Comparison of ENCODE assay signal across 8 cellular contexts in genomic region chr1:2049517-2050481, GRCh38. TPM values are rescaled to one million over a fixed set of nuclear protein-coding genes. Genes with fewer than 3 reads are reported as not detected.
A peak's percentile ranks its signal among the peaks of the same experiment; 100 is the strongest.
DNase-seq lines count a peak whose midpoint lies in the region; ATAC-seq, FAIRE-seq and TF ChIP-seq lines count a peak whose summit lies in the region.

Gene PRKCZ (plus strand): TSS chr1:2050411. CDS start chr1:2050631, 220 bp downstream.

- H3K4me3 Mint-ChIP-seq in activated naive CD8-positive, alpha-beta T cell treated with anti-CD3 and anti-CD28 coated beads for 36 hours = peak within 1 kb of the TSS; percentile 80

- peak; percentile 59 for DNase-seq in GM18507 (ENCODE audit: extremely low spot score, insufficient read length, low read depth)
- DNase-seq in HuH-7 (ENCODE audit: low spot score) = peak; percentile 94
- DNase-seq in activated naive CD8-positive, alpha-beta T cell treated with anti-CD3 and anti-CD28 coated beads for 36 hours = peak; percentile 97
- DNase-seq in hepatocyte (ENCODE audit: low spot score) = peak; percentile 97
- no peak for DNase-seq in putamen (ENCODE audit: low spot score)

- peak within 1 kb of the TSS; percentile 98 for H3K27ac ChIP-seq in hepatocyte

- H3K9ac ChIP-seq in skeletal muscle satellite cell (ENCODE audit: low read depth, low read length) = no peak within 1 kb of the TSS

- peaks cover 16% of the 10 kb centered on the region for H3K4me1 Mint-ChIP-seq in activated naive CD8-positive, alpha-beta T cell treated with anti-CD3 and anti-CD28 coated beads for 36 hours

- H3K27ac Mint-ChIP-seq in activated naive CD8-positive, alpha-beta T cell treated with anti-CD3 and anti-CD28 coated beads for 36 hours = no peak within 1 kb of the TSS

- FAIRE-seq in GM18507 (lab: Jason Lieb, UNC) = no peak

- H3K9me3 ChIP-seq in hepatocyte (ENCODE audit: low read depth) = no peaks in the 10 kb centered on the region
- H3K9me3 ChIP-seq in skeletal muscle satellite cell (replicated peaks; ENCODE audit: low read length) = no peaks in the 10 kb centered on the region

- peak; percentile 73 for ATAC-seq in SK-N-SH treated with all-trans-retinoic acid at 6 μM for 48 hours
- no peak for ATAC-seq in GM19035 (IDR thresholded peaks at IDR 0.05; ENCODE audit: unreplicated experiment)

- peaks cover 16% of the 10 kb centered on the region for H4K20me1 ChIP-seq in hepatocyte (ENCODE audit: insufficient read depth, poor library complexity, severe bottlenecking)

- H3K27me3 Mint-ChIP-seq in activated naive CD8-positive, alpha-beta T cell treated with anti-CD3 and anti-CD28 coated beads for 36 hours = peaks cover 21% of the 10 kb centered on the region

- 4% methylated on average over 30 of the region's 98 CpGs for WGBS in hepatocyte (ENCODE audit: low lambda C conversion rate, missing lambda C conversion rate)

- H3K36me3 ChIP-seq in hepatocyte (replicated peaks; ENCODE audit: insufficient read depth, low read depth) (no peaks in the 10 kb centered on the region), skeletal muscle satellite cell (ENCODE audit: insufficient read depth, low read length) (no peaks in the 10 kb centered on the region)

- H3K4me2 ChIP-seq in hepatocyte = peak within 1 kb of the TSS; percentile 89
- peak within 1 kb of the TSS; percentile 41 for H3K4me2 ChIP-seq in skeletal muscle satellite cell (ENCODE audit: low read length)

- no peaks in the 10 kb centered on the region for H3K9me2 ChIP-seq in hepatocyte (replicated peaks; ENCODE audit: insufficient read depth)

- TF ChIP-seq CTCF in hepatocyte (IDR thresholded peaks at IDR 0.05; ENCODE audit: poor library complexity) = peak; percentile 31

- H3K36me3 Mint-ChIP-seq in activated naive CD8-positive, alpha-beta T cell treated with anti-CD3 and anti-CD28 coated beads for 36 hours = no peaks in the 10 kb centered on the region

- H3K4me3 ChIP-seq in hepatocyte (peak within 1 kb of the TSS; percentile 85), skeletal muscle satellite cell (ENCODE audit: low read length) (no peak within 1 kb of the TSS)

- peak within 1 kb of the TSS; percentile 91 for H2AFZ ChIP-seq in hepatocyte

- H3K9me3 Mint-ChIP-seq in activated naive CD8-positive, alpha-beta T cell treated with anti-CD3 and anti-CD28 coated beads for 36 hours = no peaks in the 10 kb centered on the region

- H3K27me3 ChIP-seq in hepatocyte (peaks cover 3% of the 10 kb centered on the region), skeletal muscle satellite cell (ENCODE audit: control insufficient read depth, insufficient read depth, low read length) (peaks cover 62% of the 10 kb centered on the region)

- H3K4me1 ChIP-seq in hepatocyte (ENCODE audit: insufficient read depth) = peaks cover 28% of the 10 kb centered on the region
- no peaks in the 10 kb centered on the region for H3K4me1 ChIP-seq in skeletal muscle satellite cell (ENCODE audit: control insufficient read depth, insufficient read depth, low read length)

- H3K79me2 ChIP-seq in hepatocyte = peaks cover 37% of the 10 kb centered on the region

TF ChIP-seq in SK-N-SH treated with all-trans-retinoic acid at 6 μM for 48 hours, 23 proteins besides CTCF, POLR2A, EP300 and RAD21:
- TF ChIP-seq, protein P1, sequence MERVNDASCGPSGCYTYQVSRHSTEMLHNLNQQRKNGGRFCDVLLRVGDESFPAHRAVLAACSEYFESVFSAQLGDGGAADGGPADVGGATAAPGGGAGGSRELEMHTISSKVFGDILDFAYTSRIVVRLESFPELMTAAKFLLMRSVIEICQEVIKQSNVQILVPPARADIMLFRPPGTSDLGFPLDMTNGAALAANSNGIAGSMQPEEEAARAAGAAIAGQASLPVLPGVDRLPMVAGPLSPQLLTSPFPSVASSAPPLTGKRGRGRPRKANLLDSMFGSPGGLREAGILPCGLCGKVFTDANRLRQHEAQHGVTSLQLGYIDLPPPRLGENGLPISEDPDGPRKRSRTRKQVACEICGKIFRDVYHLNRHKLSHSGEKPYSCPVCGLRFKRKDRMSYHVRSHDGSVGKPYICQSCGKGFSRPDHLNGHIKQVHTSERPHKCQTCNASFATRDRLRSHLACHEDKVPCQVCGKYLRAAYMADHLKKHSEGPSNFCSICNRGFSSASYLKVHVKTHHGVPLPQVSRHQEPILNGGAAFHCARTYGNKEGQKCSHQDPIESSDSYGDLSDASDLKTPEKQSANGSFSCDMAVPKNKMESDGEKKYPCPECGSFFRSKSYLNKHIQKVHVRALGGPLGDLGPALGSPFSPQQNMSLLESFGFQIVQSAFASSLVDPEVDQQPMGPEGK (CRISPR knock-in tag; IDR thresholded peaks at IDR 0.05; ENCODE audit: borderline replicate concordance) = no peak
- TF ChIP-seq ZNF565 (CRISPR knock-in tag; conservative IDR thresholded peaks at IDR 0.05; ENCODE audit: low read depth) (no peak), TCF4 (CRISPR knock-in tag; IDR thresholded peaks at IDR 0.05; ENCODE audit: borderline replicate concordance) (no peak), ZNF8 (CRISPR knock-in tag; IDR thresholded peaks at IDR 0.05) (no peak), SNAI2 (CRISPR knock-in tag; IDR thresholded peaks at IDR 0.05) (no peak), ARNTL (CRISPR knock-in tag; IDR thresholded peaks at IDR 0.05; ENCODE audit: borderline replicate concordance, low read depth) (no peak), TOX (CRISPR knock-in tag; IDR thresholded peaks at IDR 0.05; ENCODE audit: borderline replicate concordance) (no peak), CSDC2 (CRISPR knock-in tag; IDR thresholded peaks at IDR 0.05) (no peak), PPARA (CRISPR knock-in tag; IDR thresholded peaks at IDR 0.05; ENCODE audit: borderline replicate concordance) (no peak), ESRRG (CRISPR knock-in tag; IDR thresholded peaks at IDR 0.05) (no peak), ISL1 (CRISPR knock-in tag; IDR thresholded peaks at IDR 0.05) (no peak), ZFP3 (CRISPR knock-in tag; IDR thresholded peaks at IDR 0.05) (no peak)
- TF ChIP-seq, protein P2, sequence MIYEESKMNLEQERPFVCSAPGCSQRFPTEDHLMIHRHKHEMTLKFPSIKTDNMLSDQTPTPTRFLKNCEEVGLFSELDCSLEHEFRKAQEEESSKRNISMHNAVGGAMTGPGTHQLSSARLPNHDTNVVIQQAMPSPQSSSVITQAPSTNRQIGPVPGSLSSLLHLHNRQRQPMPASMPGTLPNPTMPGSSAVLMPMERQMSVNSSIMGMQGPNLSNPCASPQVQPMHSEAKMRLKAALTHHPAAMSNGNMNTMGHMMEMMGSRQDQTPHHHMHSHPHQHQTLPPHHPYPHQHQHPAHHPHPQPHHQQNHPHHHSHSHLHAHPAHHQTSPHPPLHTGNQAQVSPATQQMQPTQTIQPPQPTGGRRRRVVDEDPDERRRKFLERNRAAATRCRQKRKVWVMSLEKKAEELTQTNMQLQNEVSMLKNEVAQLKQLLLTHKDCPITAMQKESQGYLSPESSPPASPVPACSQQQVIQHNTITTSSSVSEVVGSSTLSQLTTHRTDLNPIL (CRISPR knock-in tag; IDR thresholded peaks at IDR 0.05; ENCODE audit: low read depth) = no peak
- TF ChIP-seq, protein P3, sequence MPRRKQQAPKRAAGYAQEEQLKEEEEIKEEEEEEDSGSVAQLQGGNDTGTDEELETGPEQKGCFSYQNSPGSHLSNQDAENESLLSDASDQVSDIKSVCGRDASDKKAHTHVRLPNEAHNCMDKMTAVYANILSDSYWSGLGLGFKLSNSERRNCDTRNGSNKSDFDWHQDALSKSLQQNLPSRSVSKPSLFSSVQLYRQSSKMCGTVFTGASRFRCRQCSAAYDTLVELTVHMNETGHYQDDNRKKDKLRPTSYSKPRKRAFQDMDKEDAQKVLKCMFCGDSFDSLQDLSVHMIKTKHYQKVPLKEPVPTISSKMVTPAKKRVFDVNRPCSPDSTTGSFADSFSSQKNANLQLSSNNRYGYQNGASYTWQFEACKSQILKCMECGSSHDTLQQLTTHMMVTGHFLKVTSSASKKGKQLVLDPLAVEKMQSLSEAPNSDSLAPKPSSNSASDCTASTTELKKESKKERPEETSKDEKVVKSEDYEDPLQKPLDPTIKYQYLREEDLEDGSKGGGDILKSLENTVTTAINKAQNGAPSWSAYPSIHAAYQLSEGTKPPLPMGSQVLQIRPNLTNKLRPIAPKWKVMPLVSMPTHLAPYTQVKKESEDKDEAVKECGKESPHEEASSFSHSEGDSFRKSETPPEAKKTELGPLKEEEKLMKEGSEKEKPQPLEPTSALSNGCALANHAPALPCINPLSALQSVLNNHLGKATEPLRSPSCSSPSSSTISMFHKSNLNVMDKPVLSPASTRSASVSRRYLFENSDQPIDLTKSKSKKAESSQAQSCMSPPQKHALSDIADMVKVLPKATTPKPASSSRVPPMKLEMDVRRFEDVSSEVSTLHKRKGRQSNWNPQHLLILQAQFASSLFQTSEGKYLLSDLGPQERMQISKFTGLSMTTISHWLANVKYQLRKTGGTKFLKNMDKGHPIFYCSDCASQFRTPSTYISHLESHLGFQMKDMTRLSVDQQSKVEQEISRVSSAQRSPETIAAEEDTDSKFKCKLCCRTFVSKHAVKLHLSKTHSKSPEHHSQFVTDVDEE (CRISPR knock-in tag; IDR thresholded peaks at IDR 0.05) = no peak
- TF ChIP-seq, protein P4, sequence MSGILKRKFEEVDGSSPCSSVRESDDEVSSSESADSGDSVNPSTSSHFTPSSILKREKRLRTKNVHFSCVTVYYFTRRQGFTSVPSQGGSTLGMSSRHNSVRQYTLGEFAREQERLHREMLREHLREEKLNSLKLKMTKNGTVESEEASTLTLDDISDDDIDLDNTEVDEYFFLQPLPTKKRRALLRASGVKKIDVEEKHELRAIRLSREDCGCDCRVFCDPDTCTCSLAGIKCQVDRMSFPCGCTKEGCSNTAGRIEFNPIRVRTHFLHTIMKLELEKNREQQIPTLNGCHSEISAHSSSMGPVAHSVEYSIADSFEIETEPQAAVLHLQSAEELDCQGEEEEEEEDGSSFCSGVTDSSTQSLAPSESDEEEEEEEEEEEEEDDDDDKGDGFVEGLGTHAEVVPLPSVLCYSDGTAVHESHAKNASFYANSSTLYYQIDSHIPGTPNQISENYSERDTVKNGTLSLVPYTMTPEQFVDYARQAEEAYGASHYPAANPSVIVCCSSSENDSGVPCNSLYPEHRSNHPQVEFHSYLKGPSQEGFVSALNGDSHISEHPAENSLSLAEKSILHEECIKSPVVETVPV (CRISPR knock-in tag; IDR thresholded peaks at IDR 0.05) = no peak
TF ChIP-seq in SK-N-SH treated with all-trans-retinoic acid at 6 μM for 48 hours: peak in this region for 0.

RNA-seq across cellular contexts. Expression of gene PRKCZ, which starts in this region (rescaled TPM):
- 10 to 100 TPM; 11.1 to 13.0 TPM for total RNA-seq in activated naive CD8-positive, alpha-beta T cell treated with anti-CD3 and anti-CD28 coated beads for 36 hours
- total RNA-seq in hepatocyte = 41.0 and 45.6 TPM in 2 replicates
- 52.3 and 52.5 TPM in 2 replicates for polyA plus RNA-seq in hepatocyte
- total RNA-seq in skeletal muscle satellite cell (2012; rRNA removed) = 2.2 and 2.5 TPM in 2 replicates
